ENCODE assay signal across 28 cellular contexts in genomic region chr19:54127688-54128440, GRCh38. TPM values are rescaled to one million over a fixed set of nuclear protein-coding genes. Genes with fewer than 3 reads are reported as not detected.
"Had no signal": no experiment of that assay in that cellular context is flagged by ENCODE, and none has a peak within 500 bp of the region (broad histone marks: within the 10 kb centered on the region; RNA-seq: fewer than 3 reads in every experiment).

No MANE protein-coding gene starts in this region.

- H2AFZ ChIP-seq: neural progenitor cell, parathyroid adenoma had no signal

- H3K27ac Mint-ChIP-seq: naive thymus-derived CD4-positive, alpha-beta T cell; natural killer cell; nephron; neural progenitor cell; progenitor cell of endocrine pancreas; stimulated activated memory B cell treated with anti-CD40 and anti-IgM and Interleukin-4, amounts not matched to agents 10 μg/mL and 1 μg/mL and 100 μg/mL, for 72 hours; stimulated activated naive CD8-positive, alpha-beta T cell treated with anti-CD3 and anti-CD28 coated beads, Interleukin-15, Interleukin-2, amounts not matched to agents 100 ng/mL and 50 ng/mL, for 24 hours; type B pancreatic cell had no signal

- H3K9ac ChIP-seq: neural progenitor cell, parathyroid adenoma had no signal

- H3K27me3 ChIP-seq: neural progenitor cell, ovary, right lobe of liver, sigmoid colon, suprapubic skin, testis, tibial artery, transverse colon, upper lobe of right lung, uterus had no signal

- H3K4me3 Mint-ChIP-seq: naive thymus-derived CD4-positive, alpha-beta T cell; natural killer cell; nephron; neural progenitor cell; stimulated activated memory B cell treated with anti-CD40 and anti-IgM and Interleukin-4, amounts not matched to agents 10 μg/mL and 1 μg/mL and 100 μg/mL, for 72 hours; stimulated activated naive CD8-positive, alpha-beta T cell treated with anti-CD3 and anti-CD28 coated beads, Interleukin-15, Interleukin-2, amounts not matched to agents 100 ng/mL and 50 ng/mL, for 24 hours; type B pancreatic cell had no signal

- H3K4me1 ChIP-seq: neural progenitor cell, parathyroid adenoma, psoas muscle, right lobe of liver, sigmoid colon, suprapubic skin, testis, tibial artery, transverse colon, upper lobe of right lung, uterus had no signal

- ATAC-seq: naive thymus-derived CD4-positive, alpha-beta T cell; natural killer cell; psoas muscle; right cardiac atrium; upper lobe of right lung had no signal

- DNase-seq: naive thymus-derived CD4-positive, alpha-beta T cell; natural killer cell; occipital lobe; ovary; psoas muscle; right lobe of liver; sigmoid colon; small intestine; stimulated activated CD4-positive, alpha-beta T cell treated with anti-CD3 and anti-CD28 coated beads, Interleukin-15, amount 100 ng/mL, for 24 hours; stimulated activated CD4-positive, alpha-beta T cell treated with anti-CD3 and anti-CD28 coated beads, Interleukin-4, amount 100 ng/mL, for 1 hour; stimulated activated CD4-positive, alpha-beta T cell treated with anti-CD3 and anti-CD28 coated beads, Interleukin-4, amount 100 ng/mL, for 4 hours; stimulated activated CD8-positive, alpha-beta memory T cell treated with anti-CD3 and anti-CD28 coated beads, Interleukin-4, amount 100 ng/mL, for 48 hours; stimulated activated naive CD4-positive, alpha-beta T cell; substantia nigra; testis; tibial artery; transverse colon; uterus had no signal

- H3K4me2 ChIP-seq: neural progenitor cell had no signal

- H3K27ac ChIP-seq: neural progenitor cell, ovary, parathyroid adenoma, psoas muscle, right lobe of liver, sigmoid colon, suprapubic skin, testis, tibial artery, transverse colon, upper lobe of right lung, uterus had no signal

- H3K36me3 ChIP-seq: neural progenitor cell, ovary, uterus had no signal

- H3K79me2 ChIP-seq: parathyroid adenoma had no signal

- H3K4me3 ChIP-seq: neural progenitor cell, ovary, psoas muscle, right lobe of liver, sigmoid colon, suprapubic skin, testis, tibial artery, transverse colon, upper lobe of right lung, uterus had no signal

- H3K4me1 Mint-ChIP-seq: naive thymus-derived CD4-positive, alpha-beta T cell; natural killer cell; nephron; neural progenitor cell; stimulated activated memory B cell treated with anti-CD40 and anti-IgM and Interleukin-4, amounts not matched to agents 10 μg/mL and 1 μg/mL and 100 μg/mL, for 72 hours had no signal

- H3K36me3 Mint-ChIP-seq: natural killer cell had no signal

- H3K9me3 Mint-ChIP-seq: naive thymus-derived CD4-positive, alpha-beta T cell; natural killer cell; nephron; neural progenitor cell; stimulated activated memory B cell treated with anti-CD40 and anti-IgM and Interleukin-4, amounts not matched to agents 10 μg/mL and 1 μg/mL and 100 μg/mL, for 72 hours; stimulated activated naive CD8-positive, alpha-beta T cell treated with anti-CD3 and anti-CD28 coated beads, Interleukin-15, Interleukin-2, amounts not matched to agents 100 ng/mL and 50 ng/mL, for 24 hours; type B pancreatic cell had no signal

- H3K27me3 Mint-ChIP-seq: naive thymus-derived CD4-positive, alpha-beta T cell; progenitor cell of endocrine pancreas; stimulated activated memory B cell treated with anti-CD40 and anti-IgM and Interleukin-4, amounts not matched to agents 10 μg/mL and 1 μg/mL and 100 μg/mL, for 72 hours; stimulated activated naive CD8-positive, alpha-beta T cell treated with anti-CD3 and anti-CD28 coated beads, Interleukin-15, Interleukin-2, amounts not matched to agents 100 ng/mL and 50 ng/mL, for 24 hours; type B pancreatic cell had no signal

- H3K9me3 ChIP-seq: ovary, psoas muscle, right lobe of liver, sigmoid colon, suprapubic skin, testis, tibial artery, transverse colon, upper lobe of right lung, uterus had no signal

RNA-seq across cellular contexts. Expression of gene OSCAR, which starts 27.3 kb away (rescaled TPM):
- total RNA-seq: progenitor cell of endocrine pancreas had no signal
